1 cellular context compared by ENCODE assay signal in genomic region chr10:83078160-83078559, GRCh38.
TF ChIP-seq lines count a peak whose summit lies in the region.

No MANE protein-coding gene starts in this region.

TF ChIP-seq in WTC11, 78 proteins besides CTCF, POLR2A, EP300 and RAD21 (continued from another document):
- TF ChIP-seq, protein P1, sequence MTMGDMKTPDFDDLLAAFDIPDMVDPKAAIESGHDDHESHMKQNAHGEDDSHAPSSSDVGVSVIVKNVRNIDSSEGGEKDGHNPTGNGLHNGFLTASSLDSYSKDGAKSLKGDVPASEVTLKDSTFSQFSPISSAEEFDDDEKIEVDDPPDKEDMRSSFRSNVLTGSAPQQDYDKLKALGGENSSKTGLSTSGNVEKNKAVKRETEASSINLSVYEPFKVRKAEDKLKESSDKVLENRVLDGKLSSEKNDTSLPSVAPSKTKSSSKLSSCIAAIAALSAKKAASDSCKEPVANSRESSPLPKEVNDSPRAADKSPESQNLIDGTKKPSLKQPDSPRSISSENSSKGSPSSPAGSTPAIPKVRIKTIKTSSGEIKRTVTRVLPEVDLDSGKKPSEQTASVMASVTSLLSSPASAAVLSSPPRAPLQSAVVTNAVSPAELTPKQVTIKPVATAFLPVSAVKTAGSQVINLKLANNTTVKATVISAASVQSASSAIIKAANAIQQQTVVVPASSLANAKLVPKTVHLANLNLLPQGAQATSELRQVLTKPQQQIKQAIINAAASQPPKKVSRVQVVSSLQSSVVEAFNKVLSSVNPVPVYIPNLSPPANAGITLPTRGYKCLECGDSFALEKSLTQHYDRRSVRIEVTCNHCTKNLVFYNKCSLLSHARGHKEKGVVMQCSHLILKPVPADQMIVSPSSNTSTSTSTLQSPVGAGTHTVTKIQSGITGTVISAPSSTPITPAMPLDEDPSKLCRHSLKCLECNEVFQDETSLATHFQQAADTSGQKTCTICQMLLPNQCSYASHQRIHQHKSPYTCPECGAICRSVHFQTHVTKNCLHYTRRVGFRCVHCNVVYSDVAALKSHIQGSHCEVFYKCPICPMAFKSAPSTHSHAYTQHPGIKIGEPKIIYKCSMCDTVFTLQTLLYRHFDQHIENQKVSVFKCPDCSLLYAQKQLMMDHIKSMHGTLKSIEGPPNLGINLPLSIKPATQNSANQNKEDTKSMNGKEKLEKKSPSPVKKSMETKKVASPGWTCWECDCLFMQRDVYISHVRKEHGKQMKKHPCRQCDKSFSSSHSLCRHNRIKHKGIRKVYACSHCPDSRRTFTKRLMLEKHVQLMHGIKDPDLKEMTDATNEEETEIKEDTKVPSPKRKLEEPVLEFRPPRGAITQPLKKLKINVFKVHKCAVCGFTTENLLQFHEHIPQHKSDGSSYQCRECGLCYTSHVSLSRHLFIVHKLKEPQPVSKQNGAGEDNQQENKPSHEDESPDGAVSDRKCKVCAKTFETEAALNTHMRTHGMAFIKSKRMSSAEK (CRISPR knock-in tag; IDR thresholded peaks at IDR 0.05; ENCODE audit: borderline replicate concordance), result no peak
- no peak for TF ChIP-seq GTF2I (CRISPR knock-in tag; conservative IDR thresholded peaks at IDR 0.05)
- TF ChIP-seq, protein P2, sequence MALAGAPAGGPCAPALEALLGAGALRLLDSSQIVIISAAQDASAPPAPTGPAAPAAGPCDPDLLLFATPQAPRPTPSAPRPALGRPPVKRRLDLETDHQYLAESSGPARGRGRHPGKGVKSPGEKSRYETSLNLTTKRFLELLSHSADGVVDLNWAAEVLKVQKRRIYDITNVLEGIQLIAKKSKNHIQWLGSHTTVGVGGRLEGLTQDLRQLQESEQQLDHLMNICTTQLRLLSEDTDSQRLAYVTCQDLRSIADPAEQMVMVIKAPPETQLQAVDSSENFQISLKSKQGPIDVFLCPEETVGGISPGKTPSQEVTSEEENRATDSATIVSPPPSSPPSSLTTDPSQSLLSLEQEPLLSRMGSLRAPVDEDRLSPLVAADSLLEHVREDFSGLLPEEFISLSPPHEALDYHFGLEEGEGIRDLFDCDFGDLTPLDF (CRISPR knock-in tag; IDR thresholded peaks at IDR 0.05), result no peak
